9 cellular contexts compared by ENCODE assay signal in the genomic region with DNA sequence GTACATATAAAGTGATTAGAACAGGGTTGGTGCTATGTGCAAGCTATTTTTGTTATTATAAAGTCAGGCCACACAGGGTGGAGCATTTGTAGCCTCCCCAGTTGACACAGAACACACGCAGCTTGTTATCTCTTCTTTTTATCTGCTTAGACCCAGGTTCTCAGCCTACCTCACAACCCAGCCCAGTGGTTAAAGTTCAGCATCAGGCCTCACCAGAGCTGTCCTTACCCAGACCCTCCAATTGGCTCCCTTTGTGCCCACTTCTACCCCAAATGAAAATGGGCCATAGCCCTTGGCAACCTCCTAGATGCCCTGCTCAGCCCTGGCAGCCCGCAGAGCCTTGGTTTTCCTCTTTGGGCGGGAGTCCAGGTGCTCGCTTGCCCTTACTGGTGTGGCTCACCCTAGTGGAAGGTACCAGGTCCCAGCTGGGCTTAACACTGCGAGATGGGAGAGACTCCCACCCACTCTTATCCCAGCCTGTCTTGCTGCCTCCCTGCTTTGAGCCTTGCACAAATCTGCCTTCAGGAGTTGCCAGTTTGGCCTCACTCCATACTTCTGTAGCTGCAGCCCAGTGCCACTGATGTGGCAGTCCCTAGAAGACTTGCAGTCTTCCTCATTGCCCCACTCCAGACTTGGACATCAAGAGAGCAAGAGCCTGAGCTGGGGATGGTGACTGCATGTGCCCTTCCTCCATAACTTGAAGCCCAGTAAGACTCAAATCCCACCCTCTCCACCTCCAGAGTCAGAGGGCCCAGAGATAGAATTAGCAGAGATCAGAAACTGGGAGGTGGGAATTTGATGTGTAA. TPM values are rescaled to one million over a fixed set of nuclear protein-coding genes. Genes with fewer than 3 reads are reported as not detected.
A peak's percentile ranks its signal among the peaks of the same experiment; 100 is the strongest.
DNase-seq lines count a peak whose midpoint lies in the region; ATAC-seq and TF ChIP-seq lines count a peak whose summit lies in the region.
"Had no signal": no experiment of that assay in that cellular context is flagged by ENCODE, and none has a peak within 500 bp of the region (broad histone marks: within the 10 kb centered on the region; RNA-seq: fewer than 3 reads in every experiment).

No MANE protein-coding gene starts in this region.

- peaks cover 34% of the 10 kb centered on the region for H3K36me3 Mint-ChIP-seq in activated CD8-positive, alpha-beta memory T cell treated with anti-CD3 and anti-CD28 coated beads, Interleukin-2, amount 10 ng/mL, durations not matched to agents 7 days and 5 days
- peaks cover 4 to 15% of the 10 kb centered on the region in 2 donors for H3K36me3 Mint-ChIP-seq in activated T-cell treated with anti-CD3 and anti-CD28 coated beads, Interleukin-2, amount 50 U/mL, for 72 hours (ENCODE audit: insufficient read depth in 2 of 2)

- H3K9me3 Mint-ChIP-seq in activated CD8-positive, alpha-beta memory T cell treated with anti-CD3 and anti-CD28 coated beads, Interleukin-2, amount 10 ng/mL, durations not matched to agents 7 days and 5 days (ENCODE audit: low read depth), result no peaks in the 10 kb centered on the region
- H3K9me3 Mint-ChIP-seq in activated T-cell treated with anti-CD3 and anti-CD28 coated beads, Interleukin-2, amount 50 U/mL, for 72 hours, result no peaks in the 10 kb centered on the region

- no peaks in the 10 kb centered on the region for H3K9me3 ChIP-seq in liver (ENCODE audit: control insufficient read depth in 4 of 4, low read length in 3 of 4)

- no peaks in the 10 kb centered on the region for H3K27me3 Mint-ChIP-seq in activated CD8-positive, alpha-beta memory T cell treated with anti-CD3 and anti-CD28 coated beads, Interleukin-2, amount 10 ng/mL, durations not matched to agents 7 days and 5 days
- H3K27me3 Mint-ChIP-seq in activated T-cell treated with anti-CD3 and anti-CD28 coated beads, Interleukin-2, amount 50 U/mL, for 72 hours (ENCODE audit: low read depth), result no peaks in the 10 kb centered on the region

- WGBS in liver, result 69% methylated on average over 5 of the region's 5 CpGs

- H3K4me3 Mint-ChIP-seq in activated CD8-positive, alpha-beta memory T cell treated with anti-CD3 and anti-CD28 coated beads, Interleukin-2, amount 10 ng/mL, durations not matched to agents 7 days and 5 days, result peak overlapping the region; percentile 86
- peak overlapping the region; percentile 90 for H3K4me3 Mint-ChIP-seq in activated T-cell treated with anti-CD3 and anti-CD28 coated beads, Interleukin-2, amount 50 U/mL, for 72 hours

- ATAC-seq in activated CD8-positive, alpha-beta memory T cell treated with anti-CD3 and anti-CD28 coated beads, Interleukin-2, amount 10 ng/mL, durations not matched to agents 7 days and 5 days, result no peak
- no peak for ATAC-seq in activated T-cell treated with anti-CD3 and anti-CD28 coated beads, Interleukin-2, amount 50 U/mL, for 72 hours (replicated peaks in 1 of 2)
- ATAC-seq in HG03159 (IDR thresholded peaks at IDR 0.05; ENCODE audit: unreplicated experiment), result no peak

- peaks cover 0 to 3% (median 0%) of the 10 kb centered on the region in 4 donors for H3K36me3 ChIP-seq in liver (ENCODE audit: control insufficient read depth in 4 of 4, insufficient read depth in 3 of 4, low read depth in 1 of 4, low read length in 3 of 4)

- no peak for DNase-seq in activated CD8-positive, alpha-beta memory T cell treated with anti-CD3 and anti-CD28 coated beads, Interleukin-2, amount 10 ng/mL, durations not matched to agents 7 days and 5 days
- DNase-seq in activated CD8-positive, alpha-beta memory T cell treated with anti-CD3 and anti-CD28 coated beads, Interleukin-2, amount 50 U/mL, for 4 hours, result no peak
- DNase-seq in activated T-cell treated with anti-CD3 and anti-CD28 coated beads, Interleukin-2, amount 50 U/mL, for 72 hours, result no peak
- no peak for DNase-seq in NCI-H82 (lab: John Stamatoyannopoulos, UW)
- DNase-seq in germinal center (ENCODE audit: low spot score), result no peak
- DNase-seq: NCI-H1092 had no signal

- TF ChIP-seq CTCF in liver (IDR thresholded peaks at IDR 0.05; ENCODE audit: low read depth, low read length, missing input control), result no peak

- CTCF ChIA-PET in activated CD8-positive, alpha-beta memory T cell treated with anti-CD3 and anti-CD28 coated beads, Interleukin-2, amount 10 ng/mL, durations not matched to agents 7 days and 5 days (lab: Charles Lee), result interaction anchor here (0.8 to 3.6 kb wide), 6 partner anchors 19 to 89 kb away, joined by 3 to 22 read pairs (median 6); a partner anchor contains a TSS

- peaks cover 15 to 36% (median 29%) of the 10 kb centered on the region in 4 donors for H3K4me1 ChIP-seq in liver (ENCODE audit: control insufficient read depth in 4 of 4, insufficient read depth in 4 of 4, low read length in 3 of 4)

- TF ChIP-seq RAD21 in liver (IDR thresholded peaks at IDR 0.05), result no peak

- peak overlapping the region in 1 of 2 donors; percentile 89 for H3K27ac ChIP-seq in liver (ENCODE audit: low read depth in 1 of 2, low read length in 2 of 2)
- peak overlapping the region; percentile 15 for H3K27ac ChIP-seq in temporal lobe (ENCODE audit: low read depth, low read length)

- no peak overlapping the region for H3K4me3 ChIP-seq in liver (ENCODE audit: low read depth in 1 of 3, low read length in 3 of 3)

- no peak overlapping the region for H3K9ac ChIP-seq in liver (ENCODE audit: low read depth in 1 of 2, low read length in 2 of 2)

- no peaks in the 10 kb centered on the region for H3K27me3 ChIP-seq in liver (ENCODE audit: control insufficient read depth in 4 of 4, insufficient read depth in 4 of 4, low read length in 3 of 4)

- no peak overlapping the region for H3K27ac Mint-ChIP-seq in activated CD8-positive, alpha-beta memory T cell treated with anti-CD3 and anti-CD28 coated beads, Interleukin-2, amount 10 ng/mL, durations not matched to agents 7 days and 5 days
- peak overlapping the region; percentile 86 for H3K27ac Mint-ChIP-seq in activated T-cell treated with anti-CD3 and anti-CD28 coated beads, Interleukin-2, amount 50 U/mL, for 72 hours

- H3K4me1 Mint-ChIP-seq in activated CD8-positive, alpha-beta memory T cell treated with anti-CD3 and anti-CD28 coated beads, Interleukin-2, amount 10 ng/mL, durations not matched to agents 7 days and 5 days, result peaks cover 51% of the 10 kb centered on the region
- peaks cover 64% of the 10 kb centered on the region for H3K4me1 Mint-ChIP-seq in activated T-cell treated with anti-CD3 and anti-CD28 coated beads, Interleukin-2, amount 50 U/mL, for 72 hours (ENCODE audit: low read depth)

TF ChIP-seq in liver, 16 proteins besides CTCF, POLR2A, EP300 and RAD21 (continues in another document):
- TF ChIP-seq NR2F2 (IDR thresholded peaks at IDR 0.05) (no peak), JUND (IDR thresholded peaks at IDR 0.05) (no peak), FOXA2 (IDR thresholded peaks at IDR 0.05) (no peak), HNF4A (conservative IDR thresholded peaks at IDR 0.05) (peak in 1 of 2 donors; percentile 25), HNF4G (IDR thresholded peaks at IDR 0.05) (no peak), EGR1 (IDR thresholded peaks at IDR 0.05; ENCODE audit: low read depth in 2 of 2) (no peak), YY1 (IDR thresholded peaks at IDR 0.05) (no peak), TAF1 (conservative IDR thresholded peaks at IDR 0.05) (no peak), FOXA1 (IDR thresholded peaks at IDR 0.05) (no peak)
- TF ChIP-seq, protein P1, sequence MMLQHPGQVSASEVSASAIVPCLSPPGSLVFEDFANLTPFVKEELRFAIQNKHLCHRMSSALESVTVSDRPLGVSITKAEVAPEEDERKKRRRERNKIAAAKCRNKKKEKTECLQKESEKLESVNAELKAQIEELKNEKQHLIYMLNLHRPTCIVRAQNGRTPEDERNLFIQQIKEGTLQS (IDR thresholded peaks at IDR 0.05), result no peak
- TF ChIP-seq, protein P2, sequence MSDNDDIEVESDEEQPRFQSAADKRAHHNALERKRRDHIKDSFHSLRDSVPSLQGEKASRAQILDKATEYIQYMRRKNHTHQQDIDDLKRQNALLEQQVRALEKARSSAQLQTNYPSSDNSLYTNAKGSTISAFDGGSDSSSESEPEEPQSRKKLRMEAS (IDR thresholded peaks at IDR 0.05), result no peak

RNA-seq across cellular contexts. Expression of a gene that starts 1.2 kb away (rescaled TPM):
- total RNA-seq in activated CD8-positive, alpha-beta memory T cell treated with anti-CD3 and anti-CD28 coated beads, Interleukin-2, amount 10 ng/mL, durations not matched to agents 7 days and 5 days, result 10 to 100 TPM; 61.0 to 66.2 TPM
- total RNA-seq in activated T-cell treated with anti-CD3 and anti-CD28 coated beads, Interleukin-2, amount 50 U/mL, for 72 hours, result 10 to 100 TPM; 46.3 to 53.5 TPM
- total RNA-seq in liver (10 to 100 TPM; 12.4 to 29.5 TPM), temporal lobe (17.2 TPM)
- polyA plus RNA-seq in liver, result 10 to 100 TPM in 1 of 2 donors, 1 to 10 TPM in 1; 7.3 to 14.2 TPM

RNA-seq across cellular contexts. Expression of a gene that starts 4.2 kb away (rescaled TPM):
- 10 to 100 TPM; 36.9 to 52.0 TPM for total RNA-seq in activated CD8-positive, alpha-beta memory T cell treated with anti-CD3 and anti-CD28 coated beads, Interleukin-2, amount 10 ng/mL, durations not matched to agents 7 days and 5 days
- total RNA-seq in activated T-cell treated with anti-CD3 and anti-CD28 coated beads, Interleukin-2, amount 50 U/mL, for 72 hours, result 10 to 100 TPM; 23.1 to 40.0 TPM
- total RNA-seq in liver, result 100 to 1,000 TPM; 104 to 131 TPM
- polyA plus RNA-seq in liver, result 10 to 100 TPM; 40.1 to 85.1 TPM
- 56.8 TPM for total RNA-seq in temporal lobe

RNA-seq across cellular contexts. Expression of a gene that starts 20.1 kb away (rescaled TPM):
- 10 to 100 TPM; 41.2 to 59.0 TPM for total RNA-seq in activated CD8-positive, alpha-beta memory T cell treated with anti-CD3 and anti-CD28 coated beads, Interleukin-2, amount 10 ng/mL, durations not matched to agents 7 days and 5 days
- total RNA-seq in activated T-cell treated with anti-CD3 and anti-CD28 coated beads, Interleukin-2, amount 50 U/mL, for 72 hours, result 10 to 100 TPM; 45.3 to 53.8 TPM
- total RNA-seq in liver (10 to 100 TPM; 14.0 to 20.0 TPM), temporal lobe (31.5 TPM)
- 10 to 100 TPM; 16.0 to 16.2 TPM for polyA plus RNA-seq in liver

RNA-seq across cellular contexts. Expression of a gene that starts 26.3 kb away (rescaled TPM):
- total RNA-seq in activated CD8-positive, alpha-beta memory T cell treated with anti-CD3 and anti-CD28 coated beads, Interleukin-2, amount 10 ng/mL, durations not matched to agents 7 days and 5 days, result 100 to 1,000 TPM; 151 to 197 TPM
- total RNA-seq in activated T-cell treated with anti-CD3 and anti-CD28 coated beads, Interleukin-2, amount 50 U/mL, for 72 hours, result 100 to 1,000 TPM; 134 to 141 TPM
- total RNA-seq in liver (10 to 100 TPM; 13.8 to 41.8 TPM), temporal lobe (4.2 TPM)
- polyA plus RNA-seq in liver, result 10 to 100 TPM; 10.6 to 11.8 TPM

RNA-seq across cellular contexts. Expression of a gene that starts 41.5 kb away (rescaled TPM):
- 10 to 100 TPM; 25.4 to 28.2 TPM for total RNA-seq in activated CD8-positive, alpha-beta memory T cell treated with anti-CD3 and anti-CD28 coated beads, Interleukin-2, amount 10 ng/mL, durations not matched to agents 7 days and 5 days
- total RNA-seq in activated T-cell treated with anti-CD3 and anti-CD28 coated beads, Interleukin-2, amount 50 U/mL, for 72 hours, result 10 to 100 TPM; 25.1 to 33.4 TPM
- total RNA-seq in liver (10 to 100 TPM in 1 of 2 donors, 1 to 10 TPM in 1; 1.8 to 14.5 TPM), temporal lobe (14.8 TPM)
- under 1 TPM; 0.63 to 0.67 TPM for polyA plus RNA-seq in liver
